5 cellular contexts compared by ENCODE assay signal in the genomic region with DNA sequence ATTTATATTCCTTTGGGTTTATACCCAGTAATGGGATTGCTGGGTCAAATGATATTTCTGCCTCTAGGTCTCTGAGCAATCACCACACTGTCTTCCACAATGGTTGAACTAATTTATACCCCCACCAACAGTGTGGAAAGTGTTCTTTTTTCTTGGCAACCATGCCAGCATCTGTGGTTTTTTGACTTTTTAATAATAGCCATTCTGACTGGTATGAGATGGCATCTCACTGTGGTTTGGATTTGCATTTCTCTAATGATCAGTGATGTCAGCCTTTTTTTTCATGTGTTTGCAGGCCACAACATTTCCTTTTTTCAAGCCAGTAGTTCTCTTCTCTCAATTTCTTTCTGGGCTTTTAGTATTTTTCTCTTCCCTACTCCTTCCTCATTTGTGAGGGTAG. TPM values are rescaled to one million over a fixed set of nuclear protein-coding genes. Genes with fewer than 3 reads are reported as not detected.
"Had no signal": no experiment of that assay in that cellular context is flagged by ENCODE, and none has a peak within 500 bp of the region (broad histone marks: within the 10 kb centered on the region; RNA-seq: fewer than 3 reads in every experiment).

No MANE protein-coding gene starts in this region.

RNA-seq across cellular contexts. Expression of gene TRPC7, which starts 18.5 kb away (rescaled TPM):
- total RNA-seq: GM23248, H4, HT-29, IMR-90, K562 had no signal
- polyA plus RNA-seq: GM23248, IMR-90, K562 had no signal
